8 cellular contexts compared by ENCODE assay signal in the genomic region with DNA sequence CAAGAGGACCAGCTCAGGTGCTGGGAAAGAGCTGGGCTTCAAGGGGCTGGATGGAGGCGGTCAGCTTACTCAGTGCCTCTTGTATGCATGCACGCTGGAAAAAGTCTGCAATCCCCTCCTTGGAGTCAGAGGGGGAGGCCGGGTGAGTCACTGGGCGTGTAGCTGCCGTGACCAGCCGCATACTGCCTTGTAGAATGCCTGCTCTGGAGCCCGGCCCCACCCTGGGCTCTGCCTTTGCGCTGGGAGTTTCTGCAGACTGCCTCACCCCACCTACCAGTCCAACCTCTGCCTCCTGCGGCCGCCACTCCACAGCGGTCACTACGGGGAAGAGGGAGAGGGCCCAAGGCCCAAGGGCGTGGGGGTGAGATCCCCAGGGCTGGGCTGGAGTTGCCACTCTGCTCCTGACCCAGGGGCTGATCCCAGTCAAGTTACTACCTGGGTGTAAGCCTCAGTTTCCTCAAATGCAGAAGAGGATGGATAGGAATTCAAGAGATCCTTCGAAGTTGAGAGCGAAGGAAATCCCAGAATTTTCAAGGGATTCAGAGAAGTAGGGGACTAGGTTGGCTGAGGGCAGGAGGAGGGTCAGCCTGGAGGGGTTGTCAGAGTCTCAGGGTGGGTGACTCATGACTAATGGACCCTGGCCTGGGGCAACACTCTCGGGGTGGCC. TPM values are rescaled to one million over a fixed set of nuclear protein-coding genes. Genes with fewer than 3 reads are reported as not detected.
DNase-seq lines count a peak whose midpoint lies in the region; ATAC-seq and TF ChIP-seq lines count a peak whose summit lies in the region.

No MANE protein-coding gene starts in this region.

- DNase-seq in H7 = peak; percentile 66
- peak; percentile 78 for DNase-seq in left ventricle myocardium superior
- no peak for DNase-seq in A673 (ENCODE audit: low spot score)
- DNase-seq in caudate nucleus (lab: John Stamatoyannopoulos, UW) = no peak
- DNase-seq in SIG-M5 (lab: John Stamatoyannopoulos, UW) = no peak

- H3K4me3 ChIP-seq in H7 (ENCODE audit: insufficient read depth, low read depth, low read length) = no peak overlapping the region
- 0 out of 2 replicates have a peak overlapping the region, but pooled peaks have one; percentile 2 for H3K4me3 ChIP-seq in WI38 (ENCODE audit: low read depth, low read length)
- H3K4me3 ChIP-seq in skeletal muscle satellite cell (ENCODE audit: low read length) = peak overlapping the region; percentile 31
- H3K4me3 ChIP-seq in A673 (ENCODE audit: low read depth, low read length, poor library complexity, severe bottlenecking) = no peak overlapping the region

- no peaks in the 10 kb centered on the region for H3K36me3 ChIP-seq in H7 (replicated peaks; ENCODE audit: control insufficient read depth, insufficient read depth, low read length)
- no peaks in the 10 kb centered on the region for H3K36me3 ChIP-seq in skeletal muscle satellite cell (ENCODE audit: insufficient read depth, low read length)
- H3K36me3 ChIP-seq in A673 (ENCODE audit: insufficient read depth, low read length, poor library complexity, severe bottlenecking) = no peaks in the 10 kb centered on the region

- POLR2A ChIA-PET in A673 (lab: Charles Lee; ENCODE audit: low non-redundant PET) = no interaction called here

- H3K4me1 ChIP-seq in skeletal muscle satellite cell (ENCODE audit: control insufficient read depth, insufficient read depth, low read length) (peaks cover 62% of the 10 kb centered on the region), A673 (ENCODE audit: insufficient read depth, low read length, poor library complexity, severe bottlenecking) (peaks cover 30% of the 10 kb centered on the region)

- H3K9me3 ChIP-seq in skeletal muscle satellite cell (replicated peaks; ENCODE audit: low read length) = no peaks in the 10 kb centered on the region
- no peaks in the 10 kb centered on the region for H3K9me3 ChIP-seq in A673 (ENCODE audit: low read depth, low read length, poor library complexity, severe bottlenecking)

- CTCF ChIA-PET in A673 (lab: Charles Lee) = no interaction called here

- no TSS peak for BruUV-seq in A673 (replicated peaks; lab: Mats Ljungman, UMichigan)

- H3K27me3 ChIP-seq in H7 (ENCODE audit: control insufficient read depth, insufficient read depth, low read length) (peaks cover under 1% of the 10 kb centered on the region), skeletal muscle satellite cell (ENCODE audit: control insufficient read depth, insufficient read depth, low read length) (no peaks in the 10 kb centered on the region), A673 (replicated peaks; ENCODE audit: insufficient read depth, low read depth, low read length, poor library complexity) (no peaks in the 10 kb centered on the region)

- H3K9ac ChIP-seq in skeletal muscle satellite cell (ENCODE audit: low read depth, low read length) = peak overlapping the region; percentile 49

- ATAC-seq in left ventricle myocardium superior (peak; percentile 44), GM21515 (IDR thresholded peaks at IDR 0.05; ENCODE audit: unreplicated experiment) (no peak)

- TF ChIP-seq CTCF in WI38 (IDR thresholded peaks at IDR 0.05; ENCODE audit: low read depth, low read length) = no peak
- TF ChIP-seq CTCF in A673 (conservative IDR thresholded peaks at IDR 0.05; ENCODE audit: low read depth, low read length) = no peak

- H3K4me2 ChIP-seq in skeletal muscle satellite cell (ENCODE audit: low read length) = peak overlapping the region; percentile 63

- no peak overlapping the region for H3K27ac ChIP-seq in A673 (ENCODE audit: low read depth, low read length, poor library complexity, severe bottlenecking)
- H3K27ac ChIP-seq in caudate nucleus (ENCODE audit: low read depth, low read length) = no peak overlapping the region

- intact Hi-C loops in left ventricle myocardium superior (cut with micrococcal nuclease) = no loop called here
- intact Hi-C loops in A673 (cut with micrococcal nuclease; ENCODE audit: unreplicated experiment) = no loop called here

RNA-seq across cellular contexts. Expression of a gene that starts 4.1 kb away (rescaled TPM):
- total RNA-seq in H7 (2014; rRNA removed; shearing (Covaris generic)) = 6.5 and 7.6 TPM in 2 replicates
- 5.5 TPM for total RNA-seq in left ventricle myocardium superior
- total RNA-seq in skeletal muscle satellite cell (2012; rRNA removed) = 9.6 and 26.9 TPM in 2 replicates
- 5.2 and 9.3 TPM in 2 replicates for total RNA-seq in A673 (2021)

RNA-seq across cellular contexts. Expression of a gene that starts 28.1 kb away (rescaled TPM):
- not detected in 2 replicates for total RNA-seq in H7 (2014; rRNA removed; shearing (Covaris generic))
- total RNA-seq in left ventricle myocardium superior (not detected), A673 (2021) (not detected in 2 replicates)
- total RNA-seq in skeletal muscle satellite cell (2012; rRNA removed) = not detected in 2 replicates

RNA-seq across cellular contexts. Expression of a gene that starts 39.8 kb away (rescaled TPM):
- total RNA-seq in H7 (2014; rRNA removed; shearing (Covaris generic)) = 11.8 and 13.2 TPM in 2 replicates
- total RNA-seq in left ventricle myocardium superior (7.9 TPM), A673 (2021) (28.9 and 29.9 TPM in 2 replicates)
- total RNA-seq in skeletal muscle satellite cell (2012; rRNA removed) = 8.7 and 9.1 TPM in 2 replicates

Comparison
In these comparisons a context has a peak if more than half of its experiments do, and no peak if none do; other contexts are left out.
1. DNase-seq: peak in H7 (single experiment) and left ventricle myocardium superior (single experiment); none in A673 (single experiment), caudate nucleus (0 of 61) and SIG-M5 (single experiment).
2. H3K4me3 ChIP-seq: peak in WI38 (single experiment) and skeletal muscle satellite cell (single experiment); none in H7 (single experiment) and A673 (single experiment).